27 cellular contexts compared by ENCODE assay signal in genomic region chr14:43172899-43173548, GRCh38.
"Had no signal": no experiment of that assay in that cellular context is flagged by ENCODE, and none has a peak within 500 bp of the region (broad histone marks: within the 10 kb centered on the region; RNA-seq: fewer than 3 reads in every experiment).

No MANE protein-coding gene starts in this region.

- H3K9me3 Mint-ChIP-seq: nephron, neural progenitor cell had no signal

- H3K4me1 ChIP-seq: gastrocnemius medialis, heart left ventricle, neural progenitor cell, parathyroid adenoma, suprapubic skin, vagina had no signal

- H3K36me3 ChIP-seq: gastrocnemius medialis, heart left ventricle, neural progenitor cell, suprapubic skin, vagina had no signal

- H2AFZ ChIP-seq: neural progenitor cell, parathyroid adenoma had no signal

- H3K9me3 ChIP-seq: gastrocnemius medialis, heart left ventricle, suprapubic skin, vagina had no signal

- ATAC-seq: effector memory CD8-positive, alpha-beta T cell; gastrocnemius medialis; heart left ventricle; naive thymus-derived CD4-positive, alpha-beta T cell; sciatic nerve; stimulated activated naive CD8-positive, alpha-beta T cell treated with anti-CD3 and anti-CD28 coated beads, Interleukin-15, amount 100 ng/mL, for 72 hours had no signal

- H3K4me3 Mint-ChIP-seq: effector memory CD8-positive, alpha-beta T cell; immature natural killer cell; mesothelial cell of epicardium; naive thymus-derived CD4-positive, alpha-beta T cell; nephron; neural progenitor cell; stimulated activated naive CD8-positive, alpha-beta T cell treated with anti-CD3 and anti-CD28 coated beads, Interleukin-15, amount 100 ng/mL, for 72 hours had no signal

- H3K4me1 Mint-ChIP-seq: immature natural killer cell; mesothelial cell of epicardium; naive thymus-derived CD4-positive, alpha-beta T cell; nephron; stimulated activated naive CD8-positive, alpha-beta T cell treated with anti-CD3 and anti-CD28 coated beads, Interleukin-15, amount 100 ng/mL, for 72 hours had no signal

- H3K4me2 ChIP-seq: neural progenitor cell, smooth muscle cell had no signal

- DNase-seq: cortex of kidney; effector memory CD8-positive, alpha-beta T cell; foreskin fibroblast; gastrocnemius medialis; heart left ventricle; hypothalamus; immature natural killer cell; islet precursor cell; kidney glomerular epithelial cell; mesenchymal stem cell; naive thymus-derived CD4-positive, alpha-beta T cell; stimulated activated CD4-positive, alpha-beta T cell treated with anti-CD3 and anti-CD28 coated beads, Interleukin-12 subunit alpha, Interleukin-12 subunit beta, amount 100 ng/mL, for 4 hours; stimulated activated CD4-positive, alpha-beta T cell treated with anti-CD3 and anti-CD28 coated beads, Interleukin-1b, Interleukin-23, amount 100 ng/mL, for 48 hours; stimulated activated CD4-positive, alpha-beta T cell treated with anti-CD3 and anti-CD28 coated beads, Interleukin-4, amount 100 ng/mL, for 1 hour; stimulated activated CD8-positive, alpha-beta memory T cell treated with anti-CD3 and anti-CD28 coated beads, Interleukin-4, amount 100 ng/mL, for 48 hours; stimulated activated naive CD4-positive, alpha-beta T cell; stimulated activated naive CD8-positive, alpha-beta T cell treated with anti-CD3 and anti-CD28 coated beads, Interleukin-15, amount 100 ng/mL, for 72 hours; trophoblast cell had no signal

- H3K9ac ChIP-seq: neural progenitor cell, parathyroid adenoma had no signal

- H3K27me3 ChIP-seq: gastrocnemius medialis, heart left ventricle, neural progenitor cell, suprapubic skin, vagina had no signal

- H3K4me3 ChIP-seq: gastrocnemius medialis, heart left ventricle, neural progenitor cell, smooth muscle cell, suprapubic skin, vagina had no signal

- H3K27ac Mint-ChIP-seq: effector memory CD8-positive, alpha-beta T cell; immature natural killer cell; mesothelial cell of epicardium; naive thymus-derived CD4-positive, alpha-beta T cell; neural progenitor cell; progenitor cell of endocrine pancreas; stimulated activated naive CD8-positive, alpha-beta T cell treated with anti-CD3 and anti-CD28 coated beads, Interleukin-15, amount 100 ng/mL, for 72 hours had no signal

- H3K27ac ChIP-seq: gastrocnemius medialis, heart left ventricle, neural progenitor cell, parathyroid adenoma, suprapubic skin, vagina had no signal

- H3K27me3 Mint-ChIP-seq: effector memory CD8-positive, alpha-beta T cell; naive thymus-derived CD4-positive, alpha-beta T cell; progenitor cell of endocrine pancreas; stimulated activated naive CD8-positive, alpha-beta T cell treated with anti-CD3 and anti-CD28 coated beads, Interleukin-15, amount 100 ng/mL, for 72 hours had no signal

- H3K36me3 Mint-ChIP-seq: immature natural killer cell; mesothelial cell of epicardium; naive thymus-derived CD4-positive, alpha-beta T cell; neural progenitor cell had no signal

- H3K79me2 ChIP-seq: parathyroid adenoma had no signal
